9 cellular contexts compared by ENCODE assay signal in genomic region chr14:94342334-94342934, GRCh38. TPM values are rescaled to one million over a fixed set of nuclear protein-coding genes. Genes with fewer than 3 reads are reported as not detected.
DNase-seq lines count a peak whose midpoint lies in the region; ATAC-seq lines count a peak whose summit lies in the region.
"Had no signal": no experiment of that assay in that cellular context is flagged by ENCODE, and none has a peak within 500 bp of the region (broad histone marks: within the 10 kb centered on the region; RNA-seq: fewer than 3 reads in every experiment).

No MANE protein-coding gene starts in this region.

- ATAC-seq in left cardiac atrium: peak; percentile 94 to 96
- ATAC-seq in GM19023 (IDR thresholded peaks at IDR 0.05; ENCODE audit: unreplicated experiment): no peak
- ATAC-seq in GM19324 (IDR thresholded peaks at IDR 0.05; ENCODE audit: low FRiP score, unreplicated experiment): no peak

- DNase-seq in AML-193 (lab: John Stamatoyannopoulos, UW) (peak; percentile 54 to 68), HT1080 (ENCODE audit: low read depth) (peak; percentile 98), left cardiac atrium (peak; percentile 94)
- DNase-seq in activated T-helper 1 cell treated with anti-CD3 and anti-CD28 coated beads, Interleukin-12 subunit alpha, Interleukin-12 subunit beta, Interleukin-2, Interleukin-4 antibody, amounts not matched to agents 30 ng/mL and 10 ng/mL and 1 ng/mL, durations not matched to agents 14 hours and 24 hours and 36 hours (ENCODE audit: low spot score): no peak
- DNase-seq in stimulated activated CD4-positive, alpha-beta T cell treated with anti-CD3 and anti-CD28 coated beads, Interleukin-4, amount 100 ng/mL, for 24 hours: peak; percentile 17
- no peak for DNase-seq in NK-92 treated with Interleukin-12 subunit alpha and Interleukin-12 subunit beta, amount 100 ng/mL, for 24 hours (lab: John Stamatoyannopoulos, UW)

- peaks cover 6% of the 10 kb centered on the region for H3K27me3 Mint-ChIP-seq in activated T-helper 1 cell treated with anti-CD3 and anti-CD28 coated beads, Interleukin-12 subunit alpha, Interleukin-12 subunit beta, Interleukin-2, Interleukin-4 antibody, amounts not matched to agents 30 ng/mL and 10 ng/mL and 1 ng/mL, durations not matched to agents 14 hours and 24 hours and 36 hours (ENCODE audit: insufficient read depth)

- H3K36me3 Mint-ChIP-seq in activated T-helper 1 cell treated with anti-CD3 and anti-CD28 coated beads, Interleukin-12 subunit alpha, Interleukin-12 subunit beta, Interleukin-2, Interleukin-4 antibody, amounts not matched to agents 30 ng/mL and 10 ng/mL and 1 ng/mL, durations not matched to agents 14 hours and 24 hours and 36 hours (ENCODE audit: low read depth): peaks cover 2% of the 10 kb centered on the region

- H3K27ac Mint-ChIP-seq in activated T-helper 1 cell treated with anti-CD3 and anti-CD28 coated beads, Interleukin-12 subunit alpha, Interleukin-12 subunit beta, Interleukin-2, Interleukin-4 antibody, amounts not matched to agents 30 ng/mL and 10 ng/mL and 1 ng/mL, durations not matched to agents 14 hours and 24 hours and 36 hours: peak overlapping the region; percentile 9

- H3K4me3 Mint-ChIP-seq in activated T-helper 1 cell treated with anti-CD3 and anti-CD28 coated beads, Interleukin-12 subunit alpha, Interleukin-12 subunit beta, Interleukin-2, Interleukin-4 antibody, amounts not matched to agents 30 ng/mL and 10 ng/mL and 1 ng/mL, durations not matched to agents 14 hours and 24 hours and 36 hours: no peak overlapping the region

- intact Hi-C loops in activated T-helper 1 cell treated with anti-CD3 and anti-CD28 coated beads, Interleukin-12 subunit alpha, Interleukin-12 subunit beta, Interleukin-2, Interleukin-4 antibody, amounts not matched to agents 30 ng/mL and 10 ng/mL and 1 ng/mL, durations not matched to agents 14 hours and 24 hours and 36 hours (cut with micrococcal nuclease): no loop called here
- intact Hi-C loops in left cardiac atrium (cut with DNase I): no loop called here

- H3K4me1 Mint-ChIP-seq in activated T-helper 1 cell treated with anti-CD3 and anti-CD28 coated beads, Interleukin-12 subunit alpha, Interleukin-12 subunit beta, Interleukin-2, Interleukin-4 antibody, amounts not matched to agents 30 ng/mL and 10 ng/mL and 1 ng/mL, durations not matched to agents 14 hours and 24 hours and 36 hours (ENCODE audit: low read depth): peaks cover 13% of the 10 kb centered on the region

- H3K9me3 Mint-ChIP-seq in activated T-helper 1 cell treated with anti-CD3 and anti-CD28 coated beads, Interleukin-12 subunit alpha, Interleukin-12 subunit beta, Interleukin-2, Interleukin-4 antibody, amounts not matched to agents 30 ng/mL and 10 ng/mL and 1 ng/mL, durations not matched to agents 14 hours and 24 hours and 36 hours: peaks cover 26% of the 10 kb centered on the region

RNA-seq across cellular contexts. Expression of gene SERPINA6, which starts 19.3 kb away (rescaled TPM):
- 0.51 TPM in 1 of 2 replicates, not detected in the other for total RNA-seq in HT1080 (2014; rRNA removed; shearing (Covaris generic))
- 0.23 TPM in 1 of 2 replicates, not detected in the other for polyA plus RNA-seq in HT1080 (2015; cell fraction: cytosol; rRNA removed)
- 1.0 TPM in 1 of 2 replicates, not detected in the other for polyA plus RNA-seq in HT1080 (2015; cell fraction: nucleus; rRNA removed)
- not detected in 2 replicates for total RNA-seq in activated T-helper 1 cell treated with anti-CD3 and anti-CD28 coated beads, Interleukin-12 subunit alpha, Interleukin-12 subunit beta, Interleukin-2, Interleukin-4 antibody, amounts not matched to agents 30 ng/mL and 10 ng/mL and 1 ng/mL, durations not matched to agents 14 hours and 24 hours and 36 hours
- not detected for total RNA-seq in left cardiac atrium
- total RNA-seq: H1 had no signal
- polyA plus RNA-seq: H1 had no signal

RNA-seq across cellular contexts. Expression of gene SERPINA2, which starts 24.1 kb away (rescaled TPM):
- total RNA-seq in HT1080 (2014; rRNA removed; shearing (Covaris generic)): not detected in 2 replicates
- not detected in 2 replicates for polyA plus RNA-seq in HT1080 (2015; cell fraction: cytosol; rRNA removed)
- not detected in 2 replicates for polyA plus RNA-seq in HT1080 (2015; cell fraction: nucleus; rRNA removed)
- not detected in 2 replicates for total RNA-seq in activated T-helper 1 cell treated with anti-CD3 and anti-CD28 coated beads, Interleukin-12 subunit alpha, Interleukin-12 subunit beta, Interleukin-2, Interleukin-4 antibody, amounts not matched to agents 30 ng/mL and 10 ng/mL and 1 ng/mL, durations not matched to agents 14 hours and 24 hours and 36 hours
- total RNA-seq in left cardiac atrium: not detected
- total RNA-seq: H1 had no signal
- polyA plus RNA-seq: H1 had no signal

RNA-seq across cellular contexts. Expression of gene SERPINA1, which starts 46.0 kb away (rescaled TPM):
- 0.58 and 1.4 TPM in 2 replicates for total RNA-seq in HT1080 (2014; rRNA removed; shearing (Covaris generic))
- 2.9 and 3.6 TPM in 2 replicates for polyA plus RNA-seq in HT1080 (2015; cell fraction: cytosol; rRNA removed)
- 2.5 and 4.0 TPM in 2 replicates for polyA plus RNA-seq in HT1080 (2015; cell fraction: nucleus; rRNA removed)
- total RNA-seq in activated T-helper 1 cell treated with anti-CD3 and anti-CD28 coated beads, Interleukin-12 subunit alpha, Interleukin-12 subunit beta, Interleukin-2, Interleukin-4 antibody, amounts not matched to agents 30 ng/mL and 10 ng/mL and 1 ng/mL, durations not matched to agents 14 hours and 24 hours and 36 hours: 0.12 TPM in 1 of 2 replicates, not detected in the other
- 10 to 100 TPM in 1 of 2 donors, 1 to 10 TPM in 1; 7.1 to 18.2 TPM for total RNA-seq in left cardiac atrium
- total RNA-seq: H1 had no signal

RNA-seq across cellular contexts. Expression of gene SERPINA10, which starts 49.4 kb away (rescaled TPM):
- total RNA-seq in HT1080 (2014; rRNA removed; shearing (Covaris generic)): not detected in 2 replicates
- polyA plus RNA-seq in HT1080 (2015; cell fraction: cytosol; rRNA removed): not detected in 2 replicates
- polyA plus RNA-seq in HT1080 (2015; cell fraction: nucleus; rRNA removed): not detected in 2 replicates
- total RNA-seq in activated T-helper 1 cell treated with anti-CD3 and anti-CD28 coated beads, Interleukin-12 subunit alpha, Interleukin-12 subunit beta, Interleukin-2, Interleukin-4 antibody, amounts not matched to agents 30 ng/mL and 10 ng/mL and 1 ng/mL, durations not matched to agents 14 hours and 24 hours and 36 hours: not detected in 2 replicates
- total RNA-seq in left cardiac atrium: not detected
- total RNA-seq: H1 had no signal
- polyA plus RNA-seq: H1 had no signal

Comparison
In these comparisons a context has a peak if more than half of its experiments do, and no peak if none do; other contexts are left out.
1. DNase-seq: peak in AML-193 (2 of 2), HT1080 (single experiment), left cardiac atrium (single experiment) and stimulated activated CD4-positive, alpha-beta T cell treated with anti-CD3 and anti-CD28 coated beads, Interleukin-4, amount 100 ng/mL, for 24 hours (single experiment); none in activated T-helper 1 cell treated with anti-CD3 and anti-CD28 coated beads, Interleukin-12 subunit alpha, Interleukin-12 subunit beta, Interleukin-2, Interleukin-4 antibody, amounts not matched to agents 30 ng/mL and 10 ng/mL and 1 ng/mL, durations not matched to agents 14 hours and 24 hours and 36 hours (single experiment) and NK-92 treated with Interleukin-12 subunit alpha and Interleukin-12 subunit beta, amount 100 ng/mL, for 24 hours (single experiment).
2. ATAC-seq: peak in left cardiac atrium (2 of 2); none in GM19023 (single experiment) and GM19324 (single experiment).